ENCODE assay signal across 1 cellular context in genomic region chr15:71532994-71533393, GRCh38.
TF ChIP-seq lines count a peak whose summit lies in the region.

No MANE protein-coding gene starts in this region.

TF ChIP-seq in SK-N-SH treated with all-trans-retinoic acid at 6 μM for 48 hours, 23 proteins besides CTCF, POLR2A, EP300 and RAD21 (continued from another document):
- TF ChIP-seq CSRNP3 (CRISPR knock-in tag; IDR thresholded peaks at IDR 0.05): no peak
- no peak for TF ChIP-seq ZNF565 (CRISPR knock-in tag; conservative IDR thresholded peaks at IDR 0.05; ENCODE audit: low read depth)
